Comparison of ENCODE assay signal across 17 cellular contexts in the genomic region with DNA sequence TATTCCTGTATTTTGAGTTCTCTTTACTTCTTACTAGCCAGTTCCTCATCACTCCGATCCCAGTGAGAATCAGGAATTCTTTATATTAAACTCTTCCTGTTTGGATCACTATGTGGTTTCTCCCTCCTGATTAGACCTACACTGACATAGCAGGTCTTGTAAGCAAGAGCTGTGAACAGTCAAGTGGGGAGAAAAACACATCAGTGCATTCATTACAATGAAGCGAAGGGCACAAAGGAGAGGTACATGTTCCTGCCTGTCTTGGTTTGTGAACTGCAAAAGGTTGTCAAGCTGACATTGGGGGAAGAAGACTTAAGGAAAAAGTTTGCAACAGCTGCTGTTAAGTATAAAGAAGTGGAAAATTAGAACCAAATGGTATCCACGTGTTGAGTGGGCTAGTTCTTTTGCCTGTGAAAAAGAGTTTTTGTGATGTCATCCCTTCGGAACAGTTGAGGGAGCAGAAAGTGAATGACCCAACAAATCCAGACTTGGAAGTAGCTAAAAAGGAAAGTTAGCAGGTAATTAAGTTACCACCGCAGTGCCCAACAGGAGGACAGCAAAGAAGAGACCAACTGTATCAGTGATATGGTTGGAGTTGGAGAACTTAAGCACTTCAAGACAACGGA.
"Had no signal": no experiment of that assay in that cellular context is flagged by ENCODE, and none has a peak within 500 bp of the region (broad histone marks: within the 10 kb centered on the region; RNA-seq: fewer than 3 reads in every experiment).

No MANE protein-coding gene starts in this region.

- ATAC-seq: activated CD4-positive, CD25-positive, alpha-beta regulatory T cell treated with anti-CD3 and anti-CD28 coated beads, Interleukin-2, amount 50 U/mL, for 24 hours; activated T-cell treated with anti-CD3 and anti-CD28 coated beads, Interleukin-2, amount 50 U/mL, for 4 hours; stimulated activated naive B cell treated with anti-CD40 and anti-IgM and Interleukin-4, amounts not matched to agents 10 μg/mL and 1 μg/mL and 100 μg/mL, for 72 hours had no signal

- FAIRE-seq: frontal cortex had no signal

- H3K27ac Mint-ChIP-seq: nephron; stimulated activated naive B cell treated with anti-CD40 and anti-IgM and Interleukin-4, amounts not matched to agents 10 μg/mL and 1 μg/mL and 100 μg/mL, for 72 hours had no signal

- H3K9me3 Mint-ChIP-seq: activated T-cell treated with anti-CD3 and anti-CD28 coated beads, Interleukin-2, amount 50 U/mL, for 4 hours; stimulated activated naive B cell treated with anti-CD40 and anti-IgM and Interleukin-4, amounts not matched to agents 10 μg/mL and 1 μg/mL and 100 μg/mL, for 72 hours had no signal

- H3K27ac ChIP-seq: colonic mucosa, prostate gland, thoracic aorta had no signal

- H3K27me3 ChIP-seq: colonic mucosa, sigmoid colon had no signal

- H3K9me3 ChIP-seq: colonic mucosa, prostate gland, sigmoid colon, thoracic aorta had no signal

- H3K4me3 ChIP-seq: colonic mucosa, prostate gland, sigmoid colon, thoracic aorta had no signal

- DNase-seq: activated CD4-positive, alpha-beta T cell treated with anti-CD3 and anti-CD28 coated beads, Interleukin-2, amount 50 U/mL, for 48 hours; activated CD8-positive, alpha-beta memory T cell treated with anti-CD3 and anti-CD28 coated beads, Interleukin-2, amount 10 ng/mL, durations not matched to agents 7 days and 5 days; activated naive CD4-positive, alpha-beta T cell; activated T-cell treated with anti-CD3 and anti-CD28 coated beads, Interleukin-2, amount 50 U/mL, for 4 hours; caudate nucleus; colonic mucosa; effector CD8-positive, alpha-beta T cell; occipital lobe; SHP77; sigmoid colon; stimulated activated CD4-positive, alpha-beta T cell treated with anti-CD3 and anti-CD28 coated beads, Interleukin-2, amount 100 ng/mL, for 24 hours; stimulated activated naive B cell treated with anti-CD40 and anti-IgM and Interleukin-4, amounts not matched to agents 10 μg/mL and 1 μg/mL and 100 μg/mL, for 72 hours had no signal

- H3K4me1 ChIP-seq: colonic mucosa, prostate gland, sigmoid colon had no signal

- H3K4me3 Mint-ChIP-seq: activated CD8-positive, alpha-beta memory T cell treated with anti-CD3 and anti-CD28 coated beads, Interleukin-2, amount 10 ng/mL, durations not matched to agents 7 days and 5 days; activated T-cell treated with anti-CD3 and anti-CD28 coated beads, Interleukin-2, amount 50 U/mL, for 4 hours; nephron; stimulated activated naive B cell treated with anti-CD40 and anti-IgM and Interleukin-4, amounts not matched to agents 10 μg/mL and 1 μg/mL and 100 μg/mL, for 72 hours had no signal

- H3K36me3 ChIP-seq: colonic mucosa had no signal

- H3K27me3 Mint-ChIP-seq: activated CD8-positive, alpha-beta memory T cell treated with anti-CD3 and anti-CD28 coated beads, Interleukin-2, amount 10 ng/mL, durations not matched to agents 7 days and 5 days; stimulated activated naive B cell treated with anti-CD40 and anti-IgM and Interleukin-4, amounts not matched to agents 10 μg/mL and 1 μg/mL and 100 μg/mL, for 72 hours had no signal
